In the genomic region with DNA sequence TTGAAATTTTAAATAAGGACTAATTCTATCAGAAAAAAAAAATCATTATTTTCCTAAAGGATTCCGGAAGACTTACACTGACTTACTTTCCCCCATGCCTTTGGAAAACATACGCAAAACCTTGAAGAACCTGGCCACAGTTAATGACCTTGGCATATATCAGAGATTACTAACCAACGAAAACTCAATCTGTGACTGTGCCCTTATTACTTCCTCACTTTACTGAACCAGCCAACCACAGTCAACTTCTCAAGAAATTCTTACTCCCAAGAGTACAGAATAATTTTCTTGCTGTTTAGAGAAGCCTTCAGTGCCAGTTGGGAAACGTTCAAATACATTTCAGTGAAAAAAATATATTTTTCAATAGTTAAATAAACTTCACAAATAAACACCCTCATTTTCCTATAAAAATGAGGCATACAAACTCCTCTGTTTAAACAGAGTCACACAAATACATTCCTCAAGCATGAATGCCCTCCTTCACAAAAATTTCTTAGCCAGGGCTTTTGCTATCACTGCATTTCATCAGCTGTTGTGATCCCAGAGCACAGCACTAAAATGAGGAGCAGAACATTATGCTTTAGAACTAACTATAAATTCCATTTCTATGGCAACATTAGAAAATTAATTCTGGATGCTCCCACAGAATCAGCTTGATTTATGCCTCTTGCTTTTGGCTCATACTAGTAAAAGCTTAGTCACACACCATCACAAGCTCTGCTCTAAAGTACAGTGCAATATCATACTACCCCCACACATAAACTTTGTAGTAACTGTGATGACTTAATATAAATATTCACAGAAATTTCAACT, we compare ENCODE assay signal across 1 cellular context.
TF ChIP-seq lines count a peak whose summit lies in the region.

No MANE protein-coding gene starts in this region.

TF ChIP-seq in IMR-90, 13 proteins besides CTCF, POLR2A, EP300 and RAD21:
- TF ChIP-seq, protein P1, sequence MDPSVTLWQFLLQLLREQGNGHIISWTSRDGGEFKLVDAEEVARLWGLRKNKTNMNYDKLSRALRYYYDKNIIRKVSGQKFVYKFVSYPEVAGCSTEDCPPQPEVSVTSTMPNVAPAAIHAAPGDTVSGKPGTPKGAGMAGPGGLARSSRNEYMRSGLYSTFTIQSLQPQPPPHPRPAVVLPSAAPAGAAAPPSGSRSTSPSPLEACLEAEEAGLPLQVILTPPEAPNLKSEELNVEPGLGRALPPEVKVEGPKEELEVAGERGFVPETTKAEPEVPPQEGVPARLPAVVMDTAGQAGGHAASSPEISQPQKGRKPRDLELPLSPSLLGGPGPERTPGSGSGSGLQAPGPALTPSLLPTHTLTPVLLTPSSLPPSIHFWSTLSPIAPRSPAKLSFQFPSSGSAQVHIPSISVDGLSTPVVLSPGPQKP (IDR thresholded peaks at IDR 0.05; ENCODE audit: borderline replicate concordance, low read depth, low read length) = no peak
- TF ChIP-seq MAFK (IDR thresholded peaks at IDR 0.05; ENCODE audit: low read depth, low read length) (peak; percentile 68), CEBPB (IDR thresholded peaks at IDR 0.05; ENCODE audit: low read depth, low read length) (peak; percentile 47; the same call in 1 of the 2 replicates), SMC3 (IDR thresholded peaks at IDR 0.05; ENCODE audit: low read depth, low read length) (no peak; the same call in 1 of the 2 replicates), FOS (IDR thresholded peaks at IDR 0.05; ENCODE audit: low read depth, low read length) (0 out of 2 replicates have a peak, but pooled peaks have one; percentile 51), NFE2L2 (IDR thresholded peaks at IDR 0.05; ENCODE audit: low read depth, low read length) (peak; percentile 22; the same call in 1 of the 2 replicates)
TF ChIP-seq in IMR-90: peak in this region for 4.
